In genomic region chr9:107875571-107875980, GRCh38 we compare ENCODE assay signal across 15 cellular contexts.
DNase-seq lines count a peak whose midpoint lies in the region; ATAC-seq and TF ChIP-seq lines count a peak whose summit lies in the region.
"Had no signal": no experiment of that assay in that cellular context is flagged by ENCODE, and none has a peak within 500 bp of the region (broad histone marks: within the 10 kb centered on the region; RNA-seq: fewer than 3 reads in every experiment).

No MANE protein-coding gene starts in this region.

- no peaks in the 10 kb centered on the region for H3K27me3 Mint-ChIP-seq in stimulated activated naive CD8-positive, alpha-beta T cell treated with anti-CD3 and anti-CD28 coated beads, Interleukin-15, amount 100 ng/mL, for 72 hours
- H3K27me3 Mint-ChIP-seq: activated naive CD4-positive, alpha-beta T cell treated with anti-CD3 and anti-CD28 coated beads, Interleukin-2, amount 50 U/mL, for 24 hours; CD4-positive, alpha-beta memory T cell had no signal

- peaks cover 0 to 4% of the 10 kb centered on the region in 2 donors for H3K9me3 Mint-ChIP-seq in stimulated activated naive CD8-positive, alpha-beta T cell treated with anti-CD3 and anti-CD28 coated beads, Interleukin-15, amount 100 ng/mL, for 72 hours
- H3K9me3 Mint-ChIP-seq: neural progenitor cell had no signal

- H3K4me3 Mint-ChIP-seq in stimulated activated naive CD8-positive, alpha-beta T cell treated with anti-CD3 and anti-CD28 coated beads, Interleukin-15, amount 100 ng/mL, for 72 hours: no peak overlapping the region
- H3K4me3 Mint-ChIP-seq: activated naive CD4-positive, alpha-beta T cell treated with anti-CD3 and anti-CD28 coated beads, Interleukin-2, amount 50 U/mL, for 24 hours; CD4-positive, alpha-beta memory T cell; neural progenitor cell had no signal

- H3K4me1 Mint-ChIP-seq in stimulated activated naive CD8-positive, alpha-beta T cell treated with anti-CD3 and anti-CD28 coated beads, Interleukin-15, amount 100 ng/mL, for 72 hours: no peaks in the 10 kb centered on the region
- H3K4me1 Mint-ChIP-seq: activated naive CD4-positive, alpha-beta T cell treated with anti-CD3 and anti-CD28 coated beads, Interleukin-2, amount 50 U/mL, for 24 hours; CD4-positive, alpha-beta memory T cell had no signal

- DNase-seq in GM12864 (ENCODE audit: low read depth): peak; percentile 25
- DNase-seq in left ventricle myocardium superior: no peak
- DNase-seq in stimulated activated naive CD8-positive, alpha-beta T cell treated with anti-CD3 and anti-CD28 coated beads, Interleukin-15, amount 100 ng/mL, for 72 hours: no peak
- DNase-seq in EL: no peak
- DNase-seq in NAMALWA (ENCODE audit: low spot score): no peak
- DNase-seq in epidermal melanocyte (ENCODE audit: insufficient read length, low spot score): no peak
- DNase-seq: CD4-positive, alpha-beta memory T cell; lower lobe of right lung; NCI-H1092; Peyer's patch; sigmoid colon had no signal

- intact Hi-C loops in left ventricle myocardium superior (cut with micrococcal nuclease): no loop called here

- no peak overlapping the region for H3K4me3 ChIP-seq in GM12864 (ENCODE audit: low read depth, low read length)
- H3K4me3 ChIP-seq: lower lobe of right lung, neural progenitor cell, Peyer's patch, sigmoid colon had no signal

- H3K27ac Mint-ChIP-seq in stimulated activated naive CD8-positive, alpha-beta T cell treated with anti-CD3 and anti-CD28 coated beads, Interleukin-15, amount 100 ng/mL, for 72 hours: no peak overlapping the region
- H3K27ac Mint-ChIP-seq: activated naive CD4-positive, alpha-beta T cell treated with anti-CD3 and anti-CD28 coated beads, Interleukin-2, amount 50 U/mL, for 24 hours; CD4-positive, alpha-beta memory T cell; neural progenitor cell had no signal

- TF ChIP-seq CTCF in GM12864 (IDR thresholded peaks at IDR 0.05; ENCODE audit: low read depth, low read length, missing control alignments): no peak

- peak; percentile 40 for ATAC-seq in GM21390 (IDR thresholded peaks at IDR 0.05; ENCODE audit: unreplicated experiment)
- peak; percentile 40 for ATAC-seq in HG03354 (IDR thresholded peaks at IDR 0.05; ENCODE audit: poor library complexity, severe bottlenecking, unreplicated experiment)
- ATAC-seq in left ventricle myocardium superior: peak; percentile 51
- ATAC-seq in stimulated activated naive CD8-positive, alpha-beta T cell treated with anti-CD3 and anti-CD28 coated beads, Interleukin-15, amount 100 ng/mL, for 72 hours: no peak
- ATAC-seq: lower lobe of right lung had no signal
